8 cellular contexts compared by ENCODE assay signal in the genomic region with DNA sequence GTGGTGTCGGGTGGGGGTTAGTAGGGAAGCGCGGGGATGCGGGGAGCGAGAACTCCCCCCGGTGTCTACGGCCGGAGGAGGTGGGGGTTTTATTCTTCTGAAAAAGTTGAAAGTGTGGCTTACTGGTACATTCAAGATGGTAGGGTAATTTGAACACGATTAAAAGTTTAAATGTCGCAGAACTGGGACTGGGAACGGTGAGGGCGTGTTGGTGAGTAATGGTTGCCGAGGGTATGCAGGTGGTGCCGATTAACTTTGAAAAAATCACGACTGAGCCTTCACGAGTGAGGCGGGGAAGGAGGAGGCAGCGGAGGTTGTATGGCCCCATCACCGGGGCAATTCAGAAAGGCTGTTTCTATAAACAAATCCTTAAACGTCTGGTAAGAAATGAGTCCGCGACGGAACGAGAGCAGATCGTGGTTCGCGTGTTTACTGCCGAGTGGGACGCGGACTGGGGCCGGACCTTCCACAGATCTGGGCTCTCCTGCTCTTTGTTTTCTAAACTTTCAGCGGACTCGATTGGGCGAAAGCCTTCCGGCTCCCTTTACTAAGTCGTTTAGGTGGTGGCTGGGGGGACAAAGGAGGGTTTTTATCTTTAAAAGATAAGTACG. TPM values are rescaled to one million over a fixed set of nuclear protein-coding genes. Genes with fewer than 3 reads are reported as not detected.
DNase-seq lines count a peak whose midpoint lies in the region; ATAC-seq and TF ChIP-seq lines count a peak whose summit lies in the region.

No MANE protein-coding gene starts in this region.

- intact Hi-C loops in esophagus squamous epithelium (cut with DNase I) = no loop called here

- DNase-seq in HAP-1 (ENCODE audit: low spot score in 2 of 2) (peak in 1 of 2 experiments; percentile 30), esophagus squamous epithelium (lab: John Stamatoyannopoulos, UW) (no peak), osteoblast (ENCODE audit: insufficient read length, low spot score, missing footprints) (peak; percentile 88), midbrain (lab: John Stamatoyannopoulos, UW) (no peak), COLO829 (ENCODE audit: low spot score) (no peak), SW 1271 (lab: John Stamatoyannopoulos, UW) (no peak)
- peak; percentile 26 for DNase-seq in activated CD4-positive, alpha-beta memory T cell treated with anti-CD3 and anti-CD28 coated beads, Interleukin-2, amount 10 ng/mL, durations not matched to agents 7 days and 5 days

- CTCF ChIA-PET in activated CD4-positive, alpha-beta memory T cell treated with anti-CD3 and anti-CD28 coated beads, Interleukin-2, amount 10 ng/mL, durations not matched to agents 7 days and 5 days (lab: Charles Lee) = interaction anchor here (0.7 to 1.2 kb wide), 2 partner anchors 132 to 426 kb away, joined by 3 to 4 read pairs; no protein-coding TSS in a partner anchor

- H3K27ac Mint-ChIP-seq in activated CD4-positive, alpha-beta memory T cell treated with anti-CD3 and anti-CD28 coated beads, Interleukin-2, amount 10 ng/mL, durations not matched to agents 7 days and 5 days = peak overlapping the region; percentile 72

- H3K36me3 ChIP-seq in HAP-1 (replicated peaks) (no peaks in the 10 kb centered on the region), esophagus squamous epithelium (no peaks in the 10 kb centered on the region), osteoblast (ENCODE audit: insufficient read depth, low read length) (no peaks in the 10 kb centered on the region)

- H4K20me1 ChIP-seq in osteoblast (ENCODE audit: insufficient read depth, low read length) = peaks cover 40% of the 10 kb centered on the region

- peak overlapping the region; percentile 91 to 98 (median 96) for H3K27ac ChIP-seq in esophagus squamous epithelium
- H3K27ac ChIP-seq in osteoblast (ENCODE audit: low read depth, low read length) = peak overlapping the region; percentile 37

- ATAC-seq in HG03108 (IDR thresholded peaks at IDR 0.05; ENCODE audit: unreplicated experiment) = no peak

- TF ChIP-seq CTCF in esophagus squamous epithelium (IDR thresholded peaks at IDR 0.05) (no peak), osteoblast (IDR thresholded peaks at IDR 0.05; ENCODE audit: extremely low read depth, low read depth, low read length) (no peak)

- H3K9me3 ChIP-seq in HAP-1 = no peaks in the 10 kb centered on the region
- no peaks in the 10 kb centered on the region for H3K9me3 ChIP-seq in esophagus squamous epithelium
- H3K9me3 ChIP-seq in osteoblast (ENCODE audit: low read depth, low read length) = no peaks in the 10 kb centered on the region

- H3K79me2 ChIP-seq in osteoblast (ENCODE audit: insufficient read depth, low read length) = peaks cover 65% of the 10 kb centered on the region

- peak overlapping the region; percentile 80 for H3K4me3 Mint-ChIP-seq in activated CD4-positive, alpha-beta memory T cell treated with anti-CD3 and anti-CD28 coated beads, Interleukin-2, amount 10 ng/mL, durations not matched to agents 7 days and 5 days

- TF ChIP-seq POLR2A in esophagus squamous epithelium (IDR thresholded peaks at IDR 0.05) = no peak

- no peaks in the 10 kb centered on the region for H3K27me3 ChIP-seq in HAP-1 (ENCODE audit: low read depth)
- H3K27me3 ChIP-seq in esophagus squamous epithelium = peaks cover 0 to 14% (median 0%) of the 10 kb centered on the region in 4 donors
- peaks cover 16% of the 10 kb centered on the region for H3K27me3 ChIP-seq in osteoblast (ENCODE audit: insufficient read depth, low read length)

- peaks cover 10% of the 10 kb centered on the region for H3K36me3 Mint-ChIP-seq in activated CD4-positive, alpha-beta memory T cell treated with anti-CD3 and anti-CD28 coated beads, Interleukin-2, amount 10 ng/mL, durations not matched to agents 7 days and 5 days (ENCODE audit: low read depth)

- POLR2A ChIA-PET in activated CD4-positive, alpha-beta memory T cell treated with anti-CD3 and anti-CD28 coated beads, Interleukin-2, amount 10 ng/mL, durations not matched to agents 7 days and 5 days (lab: Charles Lee) = interaction anchor here (1.0 kb wide), 1 partner anchor 213 kb away, joined by 3 read pairs; no protein-coding TSS in a partner anchor

- peak overlapping the region; percentile 79 for H2AFZ ChIP-seq in osteoblast (ENCODE audit: low read length)

- WGBS in esophagus squamous epithelium, 2 donors = 2 to 4% methylated on average over 35 to 37 of the region's 37 CpGs

- no peaks in the 10 kb centered on the region for H3K9me3 Mint-ChIP-seq in activated CD4-positive, alpha-beta memory T cell treated with anti-CD3 and anti-CD28 coated beads, Interleukin-2, amount 10 ng/mL, durations not matched to agents 7 days and 5 days

- in situ Hi-C loops in HAP-1 (cut with MboI; ENCODE audit: low sequenced_read_pairs) = no loop called here

- H3K4me3 ChIP-seq in HAP-1 (peak overlapping the region; percentile 62), esophagus squamous epithelium (peak overlapping the region; percentile 69 to 93 (median 82)), osteoblast (ENCODE audit: insufficient read depth, low read length) (peak overlapping the region; percentile 85)

- H3K4me1 Mint-ChIP-seq in activated CD4-positive, alpha-beta memory T cell treated with anti-CD3 and anti-CD28 coated beads, Interleukin-2, amount 10 ng/mL, durations not matched to agents 7 days and 5 days = peaks cover 26% of the 10 kb centered on the region

- H3K4me1 ChIP-seq in HAP-1 = peaks cover 27% of the 10 kb centered on the region
- peaks cover 0 to 73% (median 18%) of the 10 kb centered on the region in 3 donors for H3K4me1 ChIP-seq in esophagus squamous epithelium
- peaks cover 17% of the 10 kb centered on the region for H3K4me1 ChIP-seq in osteoblast (ENCODE audit: insufficient read depth, low read length)

- H3K4me2 ChIP-seq in osteoblast (ENCODE audit: insufficient read depth, low read length) = peak overlapping the region; percentile 87

- H3K27me3 Mint-ChIP-seq in activated CD4-positive, alpha-beta memory T cell treated with anti-CD3 and anti-CD28 coated beads, Interleukin-2, amount 10 ng/mL, durations not matched to agents 7 days and 5 days = peaks cover 48% of the 10 kb centered on the region

RNA-seq across cellular contexts. Expression of gene IGF1R, which starts 2.6 kb away (rescaled TPM):
- 1 to 10 TPM; 7.1 to 7.7 TPM for total RNA-seq in activated CD4-positive, alpha-beta memory T cell treated with anti-CD3 and anti-CD28 coated beads, Interleukin-2, amount 10 ng/mL, durations not matched to agents 7 days and 5 days
- 10 to 100 TPM; 20.5 to 54.8 (median 40.4) TPM for total RNA-seq in esophagus squamous epithelium
- total RNA-seq in osteoblast = 18.8 and 30.9 TPM in 2 replicates

Comparison
In these comparisons a context has a peak if more than half of its experiments do, and no peak if none do; other contexts are left out.
1. DNase-seq: peak in activated CD4-positive, alpha-beta memory T cell treated with anti-CD3 and anti-CD28 coated beads, Interleukin-2, amount 10 ng/mL, durations not matched to agents 7 days and 5 days (single experiment) and osteoblast (single experiment); none in esophagus squamous epithelium (single experiment), midbrain (single experiment), COLO829 (single experiment) and SW 1271 (0 of 2).
2. Peak in every context shown above with its lines, with median percentiles within 50 percentile points of each other: H3K4me3 ChIP-seq.